12 cellular contexts compared by ENCODE assay signal in genomic region chr15:33098082-33099058, GRCh38.
DNase-seq lines count a peak whose midpoint lies in the region; ATAC-seq and TF ChIP-seq lines count a peak whose summit lies in the region.
"Had no signal": no experiment of that assay in that cellular context is flagged by ENCODE, and none has a peak within 500 bp of the region (broad histone marks: within the 10 kb centered on the region; RNA-seq: fewer than 3 reads in every experiment).

No MANE protein-coding gene starts in this region.

- POLR2A ChIA-PET in activated CD4-positive, alpha-beta T cell treated with anti-CD3 and anti-CD28 coated beads for 36 hours (lab: Charles Lee) = no interaction called here

- peak overlapping the region; percentile 39 for H2BK120ac ChIP-seq in mesenchymal stem cell (ENCODE audit: low read depth, low read length)

- no peak overlapping the region for H3K14ac ChIP-seq in mesenchymal stem cell (ENCODE audit: low read length in 2 of 2)

- no peaks in the 10 kb centered on the region for H3K36me3 Mint-ChIP-seq in activated CD4-positive, alpha-beta T cell treated with anti-CD3 and anti-CD28 coated beads for 36 hours (ENCODE audit: low read depth)

- no peaks in the 10 kb centered on the region for H3K27me3 Mint-ChIP-seq in activated CD4-positive, alpha-beta T cell treated with anti-CD3 and anti-CD28 coated beads for 36 hours

- no peak overlapping the region for H3K27ac ChIP-seq in BLaER1 treated with 17β-estradiol and CSF1 and Interleukin-3, amounts not matched to agents 10 nM and 100 nM
- peak overlapping the region; percentile 82 for H3K27ac ChIP-seq in mesenchymal stem cell (ENCODE audit: low read length, poor library complexity, severe bottlenecking)
- H3K27ac ChIP-seq: suprapubic skin had no signal

- no peak overlapping the region for H3K4me3 ChIP-seq in BLaER1 treated with 17β-estradiol and CSF1 and Interleukin-3, amounts not matched to agents 10 nM and 100 nM
- H3K4me3 ChIP-seq in MG63 = no peak overlapping the region
- no peak overlapping the region for H3K4me3 ChIP-seq in astrocyte of the spinal cord (ENCODE audit: low read depth, low read length)
- H3K4me3 ChIP-seq in mesenchymal stem cell (ENCODE audit: insufficient read depth in 1 of 2, low read depth in 1 of 2, low read length in 2 of 2) = no peak overlapping the region
- H3K4me3 ChIP-seq: suprapubic skin had no signal

- no peak overlapping the region for H3K9ac ChIP-seq in BLaER1 treated with 17β-estradiol and CSF1 and Interleukin-3, amounts not matched to agents 10 nM and 100 nM
- peak overlapping the region; percentile 32 for H3K9ac ChIP-seq in mesenchymal stem cell (ENCODE audit: low read length)

- H4K91ac ChIP-seq in mesenchymal stem cell (ENCODE audit: low read length) = no peak overlapping the region

- no peak for TF ChIP-seq CTCF in astrocyte of the spinal cord (IDR thresholded peaks at IDR 0.05; ENCODE audit: low read depth, low read length)

- peaks cover 0 to 13% (median 0%) of the 10 kb centered on the region in 11 experiments; a peak in 5 of 22 replicates for H3K9me3 ChIP-seq in BLaER1 treated with 17β-estradiol and CSF1 and Interleukin-3, amounts not matched to agents 10 nM and 100 nM (replicated peaks in 1 of 11)
- H3K9me3 ChIP-seq in MG63 (no peaks in the 10 kb centered on the region), mesenchymal stem cell (ENCODE audit: control insufficient read depth, low read length) (no peaks in the 10 kb centered on the region)
- H3K9me3 ChIP-seq: suprapubic skin had no signal

- CTCF ChIA-PET in activated CD4-positive, alpha-beta T cell treated with anti-CD3 and anti-CD28 coated beads for 36 hours (lab: Charles Lee) = interaction anchor here (0.6 to 1.7 kb wide), 2 partner anchors 12 to 110 kb away, joined by 3 to 6 read pairs; no protein-coding TSS in a partner anchor

- peaks cover 0 to 100% (median 0%) of the 10 kb centered on the region in 11 experiments; a peak in 6 of 22 replicates for H4K20me1 ChIP-seq in BLaER1 treated with 17β-estradiol and CSF1 and Interleukin-3, amounts not matched to agents 10 nM and 100 nM

- no peak overlapping the region for H3K18ac ChIP-seq in mesenchymal stem cell (ENCODE audit: low read depth in 1 of 2, low read length in 2 of 2)

- H3K23ac ChIP-seq in mesenchymal stem cell (ENCODE audit: low read length in 2 of 2) = no peak overlapping the region

- H3K4me2 ChIP-seq in BLaER1 treated with 17β-estradiol and CSF1 and Interleukin-3, amounts not matched to agents 10 nM and 100 nM = peak overlapping the region in 8 of 11 experiments; percentile 8 to 46 (median 32); a peak in 12 of 22 replicates
- H3K4me2 ChIP-seq in mesenchymal stem cell (ENCODE audit: low read length, poor library complexity, severe bottlenecking) = no peak overlapping the region

- peak; percentile 74 for DNase-seq in MG63
- peak; percentile 79 for DNase-seq in astrocyte of the spinal cord (ENCODE audit: low read depth, low spot score)
- peak; percentile 69 for DNase-seq in mesenchymal stem cell
- no peak for DNase-seq in activated CD4-positive, alpha-beta T cell treated with anti-CD3 and anti-CD28 coated beads for 36 hours
- no peak for DNase-seq in COLO829 (ENCODE audit: low spot score)
- DNase-seq in NCI-H2227 (lab: John Stamatoyannopoulos, UW; ENCODE audit: unreplicated experiment) = no peak
- no peak for DNase-seq in activated effector memory CD4-positive, alpha-beta T cell treated with Interleukin-2 at 50 U/mL for 16 hours
- DNase-seq: activated T-cell treated with anti-CD3 and anti-CD28 coated beads, Interleukin-2, amount 50 U/mL, for 72 hours; NCI-H1092; stimulated activated CD4-positive, alpha-beta T cell treated with anti-CD3 and anti-CD28 coated beads, Interleukin-2, amount 100 ng/mL, for 48 hours had no signal

- H3K4me3 Mint-ChIP-seq in activated CD4-positive, alpha-beta T cell treated with anti-CD3 and anti-CD28 coated beads for 36 hours = no peak overlapping the region
- H3K4me3 Mint-ChIP-seq: activated T-cell treated with anti-CD3 and anti-CD28 coated beads, Interleukin-2, amount 50 U/mL, for 72 hours had no signal

- peaks cover 0 to 15% (median 0%) of the 10 kb centered on the region in 11 experiments; a peak in 2 of 22 replicates for H3K36me3 ChIP-seq in BLaER1 treated with 17β-estradiol and CSF1 and Interleukin-3, amounts not matched to agents 10 nM and 100 nM
- H3K36me3 ChIP-seq in MG63 = no peaks in the 10 kb centered on the region
- H3K36me3 ChIP-seq in mesenchymal stem cell (ENCODE audit: control insufficient read depth in 1 of 2, insufficient read depth in 2 of 2, low read depth in 1 of 2, low read length in 2 of 2) = no peaks in the 10 kb centered on the region
- H3K36me3 ChIP-seq: suprapubic skin had no signal

- 71% methylated on average over 4 of the region's 7 CpGs for WGBS in mesenchymal stem cell

- H3K27me3 ChIP-seq in BLaER1 treated with 17β-estradiol and CSF1 and Interleukin-3, amounts not matched to agents 10 nM and 100 nM = no peaks in the 10 kb centered on the region
- no peaks in the 10 kb centered on the region for H3K27me3 ChIP-seq in MG63
- no peaks in the 10 kb centered on the region for H3K27me3 ChIP-seq in mesenchymal stem cell (ENCODE audit: control insufficient read depth in 1 of 2, insufficient read depth in 1 of 2, low read length in 2 of 2)
- H3K27me3 ChIP-seq: suprapubic skin had no signal

- no peak overlapping the region for H4K8ac ChIP-seq in mesenchymal stem cell (ENCODE audit: low read length)

- H2AFZ ChIP-seq in mesenchymal stem cell (ENCODE audit: low read depth, low read length) = no peak overlapping the region

- H3K4me1 ChIP-seq in BLaER1 treated with 17β-estradiol and CSF1 and Interleukin-3, amounts not matched to agents 10 nM and 100 nM = peaks cover 5 to 52% (median 9%) of the 10 kb centered on the region in 10 experiments; a peak in 15 of 20 replicates
- peaks cover 3% of the 10 kb centered on the region for H3K4me1 ChIP-seq in mesenchymal stem cell (ENCODE audit: control insufficient read depth, insufficient read depth, low read depth, low read length)
- H3K4me1 ChIP-seq: suprapubic skin had no signal

- peaks cover under 1% of the 10 kb centered on the region for H3K4me1 Mint-ChIP-seq in activated CD4-positive, alpha-beta T cell treated with anti-CD3 and anti-CD28 coated beads for 36 hours

- no peaks in the 10 kb centered on the region for H3K79me1 ChIP-seq in mesenchymal stem cell (replicated peaks; ENCODE audit: low read length, poor library complexity, severe bottlenecking)

- no peak overlapping the region for H3K4ac ChIP-seq in mesenchymal stem cell (ENCODE audit: low read depth in 1 of 2, low read length in 2 of 2)

- no peak for ATAC-seq in activated CD4-positive, alpha-beta T cell treated with anti-CD3 and anti-CD28 coated beads for 36 hours
- ATAC-seq: activated T-cell treated with anti-CD3 and anti-CD28 coated beads, Interleukin-2, amount 50 U/mL, for 72 hours had no signal

- H3K9me3 Mint-ChIP-seq in activated CD4-positive, alpha-beta T cell treated with anti-CD3 and anti-CD28 coated beads for 36 hours (ENCODE audit: low read depth) = peaks cover 6% of the 10 kb centered on the region

- peak overlapping the region; percentile 70 for H2AK5ac ChIP-seq in mesenchymal stem cell (ENCODE audit: low read length, severe bottlenecking)

- no peak overlapping the region for H2BK15ac ChIP-seq in mesenchymal stem cell (ENCODE audit: low read depth, poor library complexity, severe bottlenecking)

- H2BK12ac ChIP-seq in mesenchymal stem cell (ENCODE audit: low read length in 2 of 2) = no peak overlapping the region

- H3K27ac Mint-ChIP-seq in activated CD4-positive, alpha-beta T cell treated with anti-CD3 and anti-CD28 coated beads for 36 hours = no peak overlapping the region

- peak overlapping the region; percentile 60 for H2BK5ac ChIP-seq in mesenchymal stem cell (ENCODE audit: low read depth, low read length, poor library complexity, severe bottlenecking)

- intact Hi-C loops in activated CD4-positive, alpha-beta T cell treated with anti-CD3 and anti-CD28 coated beads for 36 hours (cut with DNase I, micrococcal nuclease) = no loop called here

- in situ Hi-C loops in astrocyte of the spinal cord (cut with HindIII; ENCODE audit: low sequenced_read_pairs) = no loop called here

Comparison
In these comparisons a context has a peak if more than half of its experiments do, and no peak if none do; other contexts are left out.
1. DNase-seq: peak in MG63 (single experiment), astrocyte of the spinal cord (single experiment) and mesenchymal stem cell (single experiment); none in activated CD4-positive, alpha-beta T cell treated with anti-CD3 and anti-CD28 coated beads for 36 hours (single experiment), COLO829 (single experiment), NCI-H2227 (single experiment) and activated effector memory CD4-positive, alpha-beta T cell treated with Interleukin-2 at 50 U/mL for 16 hours (single experiment).